ENCODE assay signal across 8 cellular contexts in the genomic region with DNA sequence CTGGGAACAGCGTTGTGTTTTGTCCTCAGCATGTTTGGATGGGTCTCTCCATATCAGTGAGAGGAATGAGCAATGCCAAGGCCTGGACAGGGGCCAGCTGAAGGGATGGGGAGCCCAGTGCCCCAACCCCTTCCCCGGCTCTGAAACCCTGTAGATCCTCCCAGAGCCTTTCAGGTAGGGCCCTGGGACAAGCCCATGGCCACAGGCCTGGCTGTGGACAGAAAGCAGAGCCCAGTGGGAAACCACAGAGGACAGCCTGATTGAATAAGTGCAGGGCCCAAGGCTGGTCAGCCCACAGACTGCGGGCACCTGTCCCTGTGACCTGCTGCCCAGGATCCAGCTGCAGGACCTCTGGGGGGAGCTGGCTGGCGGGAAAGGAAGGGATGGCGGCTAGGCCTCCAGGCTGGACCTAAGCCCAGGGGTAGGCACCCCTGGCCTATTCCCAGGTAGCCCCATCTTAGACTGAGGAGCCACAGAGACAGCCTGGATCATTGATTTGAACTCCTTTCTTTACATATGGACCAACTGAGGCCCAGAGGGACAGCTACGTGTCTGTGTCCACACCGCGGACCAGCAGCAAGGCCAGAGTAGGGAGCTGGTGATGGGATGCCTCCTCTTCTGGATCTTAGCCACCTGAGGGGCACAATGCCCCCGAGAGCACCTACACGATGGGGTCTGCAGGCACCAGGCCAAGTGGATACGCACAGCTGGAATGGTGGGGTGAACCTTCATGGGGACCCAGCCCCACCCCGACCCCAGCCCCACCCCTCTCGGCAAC. TPM values are rescaled to one million over a fixed set of nuclear protein-coding genes. Genes with fewer than 3 reads are reported as not detected.
DNase-seq lines count a peak whose midpoint lies in the region; ATAC-seq and TF ChIP-seq lines count a peak whose summit lies in the region.

No MANE protein-coding gene starts in this region.

- ATAC-seq in HG02642 (IDR thresholded peaks at IDR 0.05; ENCODE audit: poor library complexity, unreplicated experiment) (no peak), HG03045 (IDR thresholded peaks at IDR 0.05; ENCODE audit: unreplicated experiment) (no peak)

- H3K27me3 ChIP-seq in BE2C: no peaks in the 10 kb centered on the region
- peaks cover 2% of the 10 kb centered on the region; the same call in 1 of the 2 replicates for H3K27me3 ChIP-seq in MG63
- H3K27me3 ChIP-seq in neural cell (ENCODE audit: insufficient read depth, low read depth, low read length): peaks cover 14% of the 10 kb centered on the region

- TF ChIP-seq EP300 in neural cell (conservative IDR thresholded peaks at IDR 0.05; ENCODE audit: poor library complexity, severe bottlenecking): no peak

- H3K4me3 ChIP-seq in BE2C (ENCODE audit: low read depth, low read length) (peak overlapping the region; percentile 76), MG63 (peak overlapping the region; percentile 70), neural cell (ENCODE audit: low read length) (peak overlapping the region; percentile 72)

- no peaks in the 10 kb centered on the region for H3K79me2 ChIP-seq in neural cell (replicated peaks; ENCODE audit: insufficient read depth, low read length)

- H3K4me1 ChIP-seq in BE2C: peaks cover 19% of the 10 kb centered on the region

- H3K9me2 ChIP-seq in neural cell (ENCODE audit: insufficient read depth, low read length): no peaks in the 10 kb centered on the region

- H2AFZ ChIP-seq in neural cell (ENCODE audit: low read depth, low read length): no peak overlapping the region

- no peak overlapping the region for H3K4me2 ChIP-seq in neural cell (ENCODE audit: low read length)

- no peak overlapping the region for H3K27ac ChIP-seq in neural cell (ENCODE audit: low read length)

- TF ChIP-seq RAD21 in neural cell (conservative IDR thresholded peaks at IDR 0.05): no peak

- TF ChIP-seq CTCF in BE2C (IDR thresholded peaks at IDR 0.05; ENCODE audit: low read depth, low read length) (no peak), neural cell (IDR thresholded peaks at IDR 0.05; ENCODE audit: poor library complexity, severe bottlenecking) (no peak)

- H4K20me1 ChIP-seq in neural cell (ENCODE audit: insufficient read depth): no peaks in the 10 kb centered on the region

- DNase-seq in BE2C (no peak), MG63 (no peak), ecto neural progenitor cell (ENCODE audit: low spot score) (peak; percentile 47), epidermal melanocyte (ENCODE audit: insufficient read length, low spot score) (no peak), OCI-M2 (lab: John Stamatoyannopoulos, UW; ENCODE audit: unreplicated experiment) (no peak)

- H3K9ac ChIP-seq in neural cell (ENCODE audit: low read length): no peak overlapping the region

- H3F3A ChIP-seq in neural cell (ENCODE audit: insufficient read depth, low read length, poor library complexity, severe bottlenecking): peaks cover 5% of the 10 kb centered on the region

- no peaks in the 10 kb centered on the region for H3K36me3 ChIP-seq in BE2C
- no peaks in the 10 kb centered on the region for H3K36me3 ChIP-seq in MG63
- H3K36me3 ChIP-seq in neural cell (ENCODE audit: insufficient read depth, low read length): no peaks in the 10 kb centered on the region

- H3K9me3 ChIP-seq in BE2C (no peaks in the 10 kb centered on the region), MG63 (no peaks in the 10 kb centered on the region), neural cell (ENCODE audit: low read length) (no peaks in the 10 kb centered on the region)

TF ChIP-seq in neural cell, 6 proteins besides CTCF, POLR2A, EP300 and RAD21:
- no peak for TF ChIP-seq EZH2 (IDR thresholded peaks at IDR 0.05; ENCODE audit: borderline replicate concordance, insufficient read depth, low read length, poor library complexity, severe bottlenecking)
- TF ChIP-seq, protein P1, sequence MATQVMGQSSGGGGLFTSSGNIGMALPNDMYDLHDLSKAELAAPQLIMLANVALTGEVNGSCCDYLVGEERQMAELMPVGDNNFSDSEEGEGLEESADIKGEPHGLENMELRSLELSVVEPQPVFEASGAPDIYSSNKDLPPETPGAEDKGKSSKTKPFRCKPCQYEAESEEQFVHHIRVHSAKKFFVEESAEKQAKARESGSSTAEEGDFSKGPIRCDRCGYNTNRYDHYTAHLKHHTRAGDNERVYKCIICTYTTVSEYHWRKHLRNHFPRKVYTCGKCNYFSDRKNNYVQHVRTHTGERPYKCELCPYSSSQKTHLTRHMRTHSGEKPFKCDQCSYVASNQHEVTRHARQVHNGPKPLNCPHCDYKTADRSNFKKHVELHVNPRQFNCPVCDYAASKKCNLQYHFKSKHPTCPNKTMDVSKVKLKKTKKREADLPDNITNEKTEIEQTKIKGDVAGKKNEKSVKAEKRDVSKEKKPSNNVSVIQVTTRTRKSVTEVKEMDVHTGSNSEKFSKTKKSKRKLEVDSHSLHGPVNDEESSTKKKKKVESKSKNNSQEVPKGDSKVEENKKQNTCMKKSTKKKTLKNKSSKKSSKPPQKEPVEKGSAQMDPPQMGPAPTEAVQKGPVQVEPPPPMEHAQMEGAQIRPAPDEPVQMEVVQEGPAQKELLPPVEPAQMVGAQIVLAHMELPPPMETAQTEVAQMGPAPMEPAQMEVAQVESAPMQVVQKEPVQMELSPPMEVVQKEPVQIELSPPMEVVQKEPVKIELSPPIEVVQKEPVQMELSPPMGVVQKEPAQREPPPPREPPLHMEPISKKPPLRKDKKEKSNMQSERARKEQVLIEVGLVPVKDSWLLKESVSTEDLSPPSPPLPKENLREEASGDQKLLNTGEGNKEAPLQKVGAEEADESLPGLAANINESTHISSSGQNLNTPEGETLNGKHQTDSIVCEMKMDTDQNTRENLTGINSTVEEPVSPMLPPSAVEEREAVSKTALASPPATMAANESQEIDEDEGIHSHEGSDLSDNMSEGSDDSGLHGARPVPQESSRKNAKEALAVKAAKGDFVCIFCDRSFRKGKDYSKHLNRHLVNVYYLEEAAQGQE (IDR thresholded peaks at IDR 0.05; ENCODE audit: borderline replicate concordance): no peak
- no peak for TF ChIP-seq SMC3 (conservative IDR thresholded peaks at IDR 0.05; ENCODE audit: poor library complexity)
- TF ChIP-seq TAF1 (IDR thresholded peaks at IDR 0.05; ENCODE audit: low read depth): no peak
- no peak for TF ChIP-seq MXI1 (conservative IDR thresholded peaks at IDR 0.05; ENCODE audit: poor library complexity, severe bottlenecking)
- TF ChIP-seq POLR2AphosphoS5 (IDR thresholded peaks at IDR 0.05): no peak

RNA-seq across cellular contexts. Expression of a gene that starts 1.3 kb away (rescaled TPM):
- 12.8 TPM for polyA plus RNA-seq in BE2C (2012; ENCODE audit: insufficient read depth, insufficient read length, low read depth)
- 33.1 and 34.6 TPM in 2 replicates for total RNA-seq in MG63 (2014; rRNA removed; shearing (Covaris generic); ENCODE audit: low replicate concordance)
- 0.20 TPM in 1 of 2 replicates, not detected in the other for polyA plus RNA-seq in neural cell
- 0.35 TPM in 1 of 2 replicates, not detected in the other for polyA minus RNA-seq in neural cell

RNA-seq across cellular contexts. Expression of a gene that starts 7.4 kb away (rescaled TPM):
- polyA plus RNA-seq in BE2C (2012; ENCODE audit: insufficient read depth, insufficient read length, low read depth): 0.09 TPM
- not detected in 2 replicates for total RNA-seq in MG63 (2014; rRNA removed; shearing (Covaris generic); ENCODE audit: low replicate concordance)
- 0.19 and 0.58 TPM in 2 replicates for polyA plus RNA-seq in neural cell
- not detected in 2 replicates for polyA minus RNA-seq in neural cell

RNA-seq across cellular contexts. Expression of a gene that starts 48.8 kb away (rescaled TPM):
- polyA plus RNA-seq in BE2C (2012; ENCODE audit: insufficient read depth, insufficient read length, low read depth): 342 TPM
- total RNA-seq in MG63 (2014; rRNA removed; shearing (Covaris generic); ENCODE audit: low replicate concordance): 19.1 and 19.3 TPM in 2 replicates
- 214 and 250 TPM in 2 replicates for polyA plus RNA-seq in neural cell
- polyA minus RNA-seq in neural cell: 101 and 102 TPM in 2 replicates
